13 cellular contexts compared by ENCODE assay signal in genomic region chr22:31162015-31162765, GRCh38. TPM values are rescaled to one million over a fixed set of nuclear protein-coding genes. Genes with fewer than 3 reads are reported as not detected.
DNase-seq lines count a peak whose midpoint lies in the region; ATAC-seq lines count a peak whose summit lies in the region.
"Had no signal": no experiment of that assay in that cellular context is flagged by ENCODE, and none has a peak within 500 bp of the region (broad histone marks: within the 10 kb centered on the region; RNA-seq: fewer than 3 reads in every experiment).

No MANE protein-coding gene starts in this region.

- POLR2A ChIA-PET in activated naive CD8-positive, alpha-beta T cell treated with anti-CD3 and anti-CD28 coated beads, Interleukin-2, amount 10 ng/mL, durations not matched to agents 7 days and 5 days (lab: Charles Lee), result interaction anchor here (0.7 to 1.0 kb wide), 2 partner anchors 10 to 131 kb away, joined by 3 read pairs; no protein-coding TSS in a partner anchor

- H3K27ac Mint-ChIP-seq in activated T-cell treated with anti-CD3 and anti-CD28 coated beads, Interleukin-2, amount 50 U/mL, for 24 hours, result peak overlapping the region; percentile 99
- H3K27ac Mint-ChIP-seq in activated naive CD8-positive, alpha-beta T cell treated with anti-CD3 and anti-CD28 coated beads, Interleukin-2, amount 10 ng/mL, durations not matched to agents 7 days and 5 days, result no peak overlapping the region
- H3K27ac Mint-ChIP-seq: H9 had no signal

- peaks cover 40% of the 10 kb centered on the region for H3K4me1 Mint-ChIP-seq in activated T-cell treated with anti-CD3 and anti-CD28 coated beads, Interleukin-2, amount 50 U/mL, for 24 hours (ENCODE audit: low read depth)
- peaks cover 22% of the 10 kb centered on the region for H3K4me1 Mint-ChIP-seq in activated naive CD8-positive, alpha-beta T cell treated with anti-CD3 and anti-CD28 coated beads, Interleukin-2, amount 10 ng/mL, durations not matched to agents 7 days and 5 days

- peak overlapping the region; percentile 31 for H3K27ac ChIP-seq in thymus (ENCODE audit: low read depth)
- H3K27ac ChIP-seq: HL-60 had no signal

- no peak for DNase-seq in activated T-cell treated with anti-CD3 and anti-CD28 coated beads, Interleukin-2, amount 50 U/mL, for 24 hours
- no peak for DNase-seq in activated T-cell treated with anti-CD3 and anti-CD28 coated beads for 4 hours
- DNase-seq in activated naive CD8-positive, alpha-beta T cell treated with anti-CD3 and anti-CD28 coated beads, Interleukin-2, amount 10 ng/mL, durations not matched to agents 7 days and 5 days, result no peak
- peak; percentile 53 for DNase-seq in kidney tubule cell (ENCODE audit: low spot score)
- no peak for DNase-seq in middle frontal gyrus (ENCODE audit: extremely low spot score, low spot score)
- no peak for DNase-seq in HUDEP-2 (lab: John Stamatoyannopoulos, UW; ENCODE audit: unreplicated experiment in 76 of 76)
- DNase-seq: C1 segment of cervical spinal cord, H9 had no signal

- 53% methylated on average over 5 of the region's 5 CpGs for WGBS in thymus

- peaks cover 3% of the 10 kb centered on the region for H3K4me1 ChIP-seq in thymus (ENCODE audit: control insufficient read depth, insufficient read depth, low read length)

- ATAC-seq in activated naive CD8-positive, alpha-beta T cell treated with anti-CD3 and anti-CD28 coated beads, Interleukin-2, amount 10 ng/mL, durations not matched to agents 7 days and 5 days (ENCODE audit: low read depth), result no peak
- no peak for ATAC-seq in GM21529 (IDR thresholded peaks at IDR 0.05; ENCODE audit: unreplicated experiment)

- H3K36me3 ChIP-seq in thymus (ENCODE audit: control insufficient read depth, insufficient read depth), result peaks cover 7% of the 10 kb centered on the region

- H3K4me3 ChIP-seq in thymus (ENCODE audit: low read length), result no peak overlapping the region

- H3K9me3 Mint-ChIP-seq in activated T-cell treated with anti-CD3 and anti-CD28 coated beads, Interleukin-2, amount 50 U/mL, for 24 hours, result no peaks in the 10 kb centered on the region
- H3K9me3 Mint-ChIP-seq in activated naive CD8-positive, alpha-beta T cell treated with anti-CD3 and anti-CD28 coated beads, Interleukin-2, amount 10 ng/mL, durations not matched to agents 7 days and 5 days, result no peaks in the 10 kb centered on the region
- H3K9me3 Mint-ChIP-seq: H9 had no signal

- H3K27me3 Mint-ChIP-seq in activated T-cell treated with anti-CD3 and anti-CD28 coated beads, Interleukin-2, amount 50 U/mL, for 24 hours, result no peaks in the 10 kb centered on the region
- peaks cover 8% of the 10 kb centered on the region for H3K27me3 Mint-ChIP-seq in activated naive CD8-positive, alpha-beta T cell treated with anti-CD3 and anti-CD28 coated beads, Interleukin-2, amount 10 ng/mL, durations not matched to agents 7 days and 5 days

- H3K4me3 Mint-ChIP-seq in activated T-cell treated with anti-CD3 and anti-CD28 coated beads, Interleukin-2, amount 50 U/mL, for 24 hours, result peak overlapping the region; percentile 51
- H3K4me3 Mint-ChIP-seq in activated naive CD8-positive, alpha-beta T cell treated with anti-CD3 and anti-CD28 coated beads, Interleukin-2, amount 10 ng/mL, durations not matched to agents 7 days and 5 days, result peak overlapping the region; percentile 48

- H3K36me3 Mint-ChIP-seq in activated T-cell treated with anti-CD3 and anti-CD28 coated beads, Interleukin-2, amount 50 U/mL, for 24 hours (ENCODE audit: low read depth), result peaks cover 41% of the 10 kb centered on the region
- H3K36me3 Mint-ChIP-seq in activated naive CD8-positive, alpha-beta T cell treated with anti-CD3 and anti-CD28 coated beads, Interleukin-2, amount 10 ng/mL, durations not matched to agents 7 days and 5 days, result peaks cover 13% of the 10 kb centered on the region

- no peaks in the 10 kb centered on the region for H3K9me3 ChIP-seq in thymus (ENCODE audit: control insufficient read depth)

- H3K27me3 ChIP-seq in thymus (ENCODE audit: control insufficient read depth, insufficient read depth), result no peaks in the 10 kb centered on the region

RNA-seq across cellular contexts. Expression of gene RNF185, which starts 2.2 kb away (rescaled TPM):
- total RNA-seq in activated naive CD8-positive, alpha-beta T cell treated with anti-CD3 and anti-CD28 coated beads, Interleukin-2, amount 10 ng/mL, durations not matched to agents 7 days and 5 days, result 10 to 100 TPM; 21.8 to 22.4 TPM
- 21.7 TPM for polyA plus RNA-seq in thymus

RNA-seq across cellular contexts. Expression of gene PLA2G3, which starts 21.9 kb away (rescaled TPM):
- not detected for total RNA-seq in activated naive CD8-positive, alpha-beta T cell treated with anti-CD3 and anti-CD28 coated beads, Interleukin-2, amount 10 ng/mL, durations not matched to agents 7 days and 5 days
- polyA plus RNA-seq in thymus, result 0.39 TPM
- total RNA-seq: NCI-H460, ureter had no signal

RNA-seq across cellular contexts. Expression of gene INPP5J, which starts 39.4 kb away (rescaled TPM):
- total RNA-seq in activated naive CD8-positive, alpha-beta T cell treated with anti-CD3 and anti-CD28 coated beads, Interleukin-2, amount 10 ng/mL, durations not matched to agents 7 days and 5 days, result under 1 TPM; 0.31 to 0.39 TPM
- polyA plus RNA-seq in thymus, result 1.1 TPM

RNA-seq across cellular contexts. Expression of gene LIMK2, which starts 49.9 kb away (rescaled TPM):
- total RNA-seq in activated naive CD8-positive, alpha-beta T cell treated with anti-CD3 and anti-CD28 coated beads, Interleukin-2, amount 10 ng/mL, durations not matched to agents 7 days and 5 days, result 10 to 100 TPM; 38.9 to 39.9 TPM
- polyA plus RNA-seq in thymus, result 32.6 TPM

RNA-seq across cellular contexts. Expression of gene SELENOM, which starts 54.8 kb away (rescaled TPM):
- total RNA-seq in activated naive CD8-positive, alpha-beta T cell treated with anti-CD3 and anti-CD28 coated beads, Interleukin-2, amount 10 ng/mL, durations not matched to agents 7 days and 5 days, result 10 to 100 TPM; 17.3 to 24.6 TPM
- 122 TPM for polyA plus RNA-seq in thymus
